Comparison of ENCODE assay signal across 11 cellular contexts in genomic region chr1:213898684-213899083, GRCh38.
"Had no signal": no experiment of that assay in that cellular context is flagged by ENCODE, and none has a peak within 500 bp of the region (broad histone marks: within the 10 kb centered on the region; RNA-seq: fewer than 3 reads in every experiment).

No MANE protein-coding gene starts in this region.

- H3K36me3 ChIP-seq: HAP-1 had no signal

- H3K4me2 ChIP-seq: GM23338 had no signal

- H3K4me1 ChIP-seq: HAP-1 had no signal

- DNase-seq: GM23248, GOT3, H7, H9, HCEC 1CT, HFFc6 had no signal

- H3K4me3 ChIP-seq: GM23248, GM23338, HAP-1 had no signal

- ATAC-seq: GM23338, HCT116 had no signal

- FAIRE-seq: H1, H54 had no signal

- H3K9ac ChIP-seq: GM23248 had no signal

- H2AFZ ChIP-seq: GM23248, GM23338 had no signal

- H3K9me3 ChIP-seq: HAP-1 had no signal

- H3K27ac ChIP-seq: GM23248 had no signal
